15 cellular contexts compared by ENCODE assay signal in the genomic region with DNA sequence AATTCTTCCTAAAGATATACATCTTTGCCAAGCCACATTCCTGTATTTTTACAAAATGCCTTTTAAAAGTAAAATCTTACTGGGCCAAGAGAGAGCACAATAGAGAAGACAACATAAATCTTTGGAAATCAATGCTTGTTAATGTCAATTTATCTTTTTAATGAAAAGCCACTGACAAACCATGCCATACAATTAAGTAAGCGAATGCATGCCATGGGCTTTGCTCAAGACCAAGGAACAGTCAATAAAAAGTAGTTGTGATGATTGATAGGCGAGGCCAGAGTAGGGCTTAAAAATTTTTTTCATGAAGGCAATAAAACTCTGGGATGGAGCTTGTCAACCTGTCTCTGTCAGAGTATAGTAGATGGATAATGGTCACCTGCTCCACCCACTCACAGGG.
DNase-seq lines count a peak whose midpoint lies in the region; TF ChIP-seq lines count a peak whose summit lies in the region.
"Had no signal": no experiment of that assay in that cellular context is flagged by ENCODE, and none has a peak within 500 bp of the region (broad histone marks: within the 10 kb centered on the region; RNA-seq: fewer than 3 reads in every experiment).

No MANE protein-coding gene starts in this region.

- H3K27ac ChIP-seq in caudate nucleus (ENCODE audit: low read depth, low read length) = peak overlapping the region; percentile 20

- DNase-seq in HAP-1 (ENCODE audit: low spot score in 2 of 2) = peak; percentile 18 to 57
- no peak for DNase-seq in HEK293T (ENCODE audit: extremely low spot score)
- peak; percentile 6 for DNase-seq in NCI-H69 (lab: John Stamatoyannopoulos, UW)
- no peak for DNase-seq in caudate nucleus (lab: John Stamatoyannopoulos, UW)
- DNase-seq in glomerular visceral epithelial cell (ENCODE audit: extremely low spot score) = no peak
- DNase-seq in NCI-H2029 (lab: John Stamatoyannopoulos, UW) = no peak
- no peak for DNase-seq in GM13976 (ENCODE audit: low spot score)
- DNase-seq: C1 segment of cervical spinal cord; Calu3; CD4-positive, alpha-beta memory T cell; COR-L47; GF-D8; GOT3; HCEC 1CT; HFFc6 had no signal

- no peak overlapping the region for H3K4me3 ChIP-seq in HAP-1

- in situ Hi-C loops in HAP-1 (cut with MboI; ENCODE audit: low sequenced_read_pairs) (no loop called here), GM13976 (cut with MboI; ENCODE audit: low sequenced_read_pairs, unreplicated experiment) (no loop called here)

- H3K9me3 ChIP-seq in HAP-1 = no peaks in the 10 kb centered on the region

- H3K27me3 ChIP-seq in HAP-1 (ENCODE audit: low read depth) = no peaks in the 10 kb centered on the region

- CTCF ChIA-PET in HEK293T (lab: Yijun Ruan, JAX) = no interaction called here

- H3K4me1 ChIP-seq in HAP-1 = peaks cover 24% of the 10 kb centered on the region

- TF ChIP-seq CTCF in GM13976 (IDR thresholded peaks at IDR 0.05; ENCODE audit: borderline replicate concordance, control extremely low read depth, extremely low read depth, insufficient read depth, missing control alignments) = no peak

- no peaks in the 10 kb centered on the region for H3K36me3 ChIP-seq in HAP-1 (replicated peaks)

- POLR2A ChIA-PET in HEK293T (lab: Yijun Ruan, JAX) = no interaction called here

TF ChIP-seq in HEK293T, 16 proteins besides CTCF, POLR2A, EP300 and RAD21:
- TF ChIP-seq NFRKB (IDR thresholded peaks at IDR 0.05) (no peak), ELF4 (IDR thresholded peaks at IDR 0.05) (no peak), TARDBP (IDR thresholded peaks at IDR 0.05) (no peak), SP1 (IDR thresholded peaks at IDR 0.05) (no peak), ARNT (IDR thresholded peaks at IDR 0.05) (no peak), LEF1 (IDR thresholded peaks at IDR 0.05; ENCODE audit: borderline replicate concordance) (no peak), CTBP1 (IDR thresholded peaks at IDR 0.05; ENCODE audit: borderline replicate concordance) (peak; percentile 41; the same call in 1 of the 2 replicates), SUZ12 (IDR thresholded peaks at IDR 0.05) (no peak)
- TF ChIP-seq, protein P1, sequence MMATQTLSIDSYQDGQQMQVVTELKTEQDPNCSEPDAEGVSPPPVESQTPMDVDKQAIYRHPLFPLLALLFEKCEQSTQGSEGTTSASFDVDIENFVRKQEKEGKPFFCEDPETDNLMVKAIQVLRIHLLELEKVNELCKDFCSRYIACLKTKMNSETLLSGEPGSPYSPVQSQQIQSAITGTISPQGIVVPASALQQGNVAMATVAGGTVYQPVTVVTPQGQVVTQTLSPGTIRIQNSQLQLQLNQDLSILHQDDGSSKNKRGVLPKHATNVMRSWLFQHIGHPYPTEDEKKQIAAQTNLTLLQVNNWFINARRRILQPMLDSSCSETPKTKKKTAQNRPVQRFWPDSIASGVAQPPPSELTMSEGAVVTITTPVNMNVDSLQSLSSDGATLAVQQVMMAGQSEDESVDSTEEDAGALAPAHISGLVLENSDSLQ (IDR thresholded peaks at IDR 0.05) = peak; percentile 88

Comparison
In these comparisons a context has a peak if more than half of its experiments do, and no peak if none do; other contexts are left out.
1. DNase-seq: peak in HAP-1 (2 of 2) and NCI-H69 (single experiment); none in HEK293T (single experiment), caudate nucleus (0 of 61), glomerular visceral epithelial cell (single experiment), NCI-H2029 (single experiment) and GM13976 (single experiment).